In genomic region chr15:63372753-63373152, GRCh38 we compare ENCODE assay signal across 10 cellular contexts. TPM values are rescaled to one million over a fixed set of nuclear protein-coding genes. Genes with fewer than 3 reads are reported as not detected.
DNase-seq lines count a peak whose midpoint lies in the region; ATAC-seq and TF ChIP-seq lines count a peak whose summit lies in the region.
"Had no signal": no experiment of that assay in that cellular context is flagged by ENCODE, and none has a peak within 500 bp of the region (broad histone marks: within the 10 kb centered on the region; RNA-seq: fewer than 3 reads in every experiment).

No MANE protein-coding gene starts in this region.

- ATAC-seq in HG02973 (IDR thresholded peaks at IDR 0.05; ENCODE audit: unreplicated experiment), result no peak
- ATAC-seq in GM19035 (IDR thresholded peaks at IDR 0.05; ENCODE audit: unreplicated experiment), result no peak

- H3K4me1 Mint-ChIP-seq in Calu3 (ENCODE audit: low read depth, unreplicated experiment), result peaks cover 54% of the 10 kb centered on the region

- TF ChIP-seq CTCF in Calu3 (IDR thresholded peaks at IDR 0.05; ENCODE audit: unreplicated experiment), result no peak

- peak overlapping the region; percentile 30 for H3K27ac ChIP-seq in subcutaneous abdominal adipose tissue (ENCODE audit: low read depth, low read length)

- peaks cover 19% of the 10 kb centered on the region for H3K36me3 Mint-ChIP-seq in Calu3 (ENCODE audit: insufficient read depth, unreplicated experiment)

- peaks cover 58% of the 10 kb centered on the region for H3K4me1 ChIP-seq in adipocyte (ENCODE audit: control insufficient read depth, insufficient read depth, low read length)
- H3K4me1 ChIP-seq in subcutaneous abdominal adipose tissue (ENCODE audit: control insufficient read depth in 5 of 5, insufficient read depth in 5 of 5, low read length in 5 of 5), result peaks cover 4 to 30% (median 26%) of the 10 kb centered on the region in 5 donors

- peak overlapping the region; percentile 65 for H3K4me3 ChIP-seq in adipocyte (ENCODE audit: low read length)
- H3K4me3 ChIP-seq in subcutaneous abdominal adipose tissue (ENCODE audit: low read depth in 1 of 5, low read length in 5 of 5), result no peak overlapping the region

- no TSS peak for BruUV-seq in Calu3 (replicated peaks; lab: Mats Ljungman, UMichigan)

- H3K9ac ChIP-seq in adipocyte (ENCODE audit: low read length) (peak overlapping the region; percentile 86), subcutaneous abdominal adipose tissue (ENCODE audit: low read length in 5 of 5) (no peak overlapping the region)

- no peak overlapping the region for H3K27ac Mint-ChIP-seq in Calu3 (ENCODE audit: unreplicated experiment)

- CTCF ChIA-PET in Calu3 (lab: Charles Lee), result interaction anchor here (1.0 to 1.1 kb wide), 2 partner anchors 30 to 40 kb away, joined by 3 to 4 read pairs; no protein-coding TSS in a partner anchor

- H3K27me3 ChIP-seq in adipocyte (replicated peaks; ENCODE audit: control insufficient read depth, insufficient read depth, low read length), result no peaks in the 10 kb centered on the region
- peaks cover 0 to 9% (median 0%) of the 10 kb centered on the region in 5 donors for H3K27me3 ChIP-seq in subcutaneous abdominal adipose tissue (ENCODE audit: control insufficient read depth in 5 of 5, insufficient read depth in 4 of 5, low read length in 5 of 5)

- H3K9me3 ChIP-seq in adipocyte (ENCODE audit: control insufficient read depth, low read length) (no peaks in the 10 kb centered on the region), subcutaneous abdominal adipose tissue (ENCODE audit: control insufficient read depth in 5 of 5, low read length in 5 of 5) (no peaks in the 10 kb centered on the region)

- H3K36me3 ChIP-seq in adipocyte (ENCODE audit: control insufficient read depth, insufficient read depth, low read length, severe bottlenecking), result peaks cover 6% of the 10 kb centered on the region
- no peaks in the 10 kb centered on the region for H3K36me3 ChIP-seq in subcutaneous abdominal adipose tissue (ENCODE audit: control insufficient read depth in 5 of 5, insufficient read depth in 5 of 5, low read length in 5 of 5)

- H3K4me3 Mint-ChIP-seq in Calu3 (ENCODE audit: low read depth, unreplicated experiment), result no peak overlapping the region

- DNase-seq in GM04504 (ENCODE audit: low read depth) (peak; percentile 40), adipocyte (ENCODE audit: low read depth) (peak; percentile 55), fibroblast of peridontal ligament (ENCODE audit: extremely low read depth) (peak; percentile 85), Calu3 (no peak), GF-D8 (lab: John Stamatoyannopoulos, UW) (no peak)
- DNase-seq: central memory CD4-positive, alpha-beta T cell; T-helper 2 cell had no signal

- H3K27me3 Mint-ChIP-seq in Calu3 (ENCODE audit: unreplicated experiment), result no peaks in the 10 kb centered on the region

- intact Hi-C loops in Calu3 (cut with micrococcal nuclease; ENCODE audit: unreplicated experiment), result no loop called here

- no peaks in the 10 kb centered on the region for H3K9me3 Mint-ChIP-seq in Calu3 (ENCODE audit: low read depth, unreplicated experiment)

RNA-seq across cellular contexts. Expression of gene CA12, which starts 8.9 kb away (rescaled TPM):
- 21.5 and 26.0 TPM in 2 replicates for total RNA-seq in Calu3 (2022)

Comparison
In these comparisons a context has a peak if more than half of its experiments do, and no peak if none do; other contexts are left out.
1. DNase-seq: peak in GM04504 (single experiment), adipocyte (single experiment) and fibroblast of peridontal ligament (single experiment); none in Calu3 (single experiment) and GF-D8 (single experiment).